Comparison of ENCODE assay signal across 11 cellular contexts in genomic region chr19:18917593-18917992, GRCh38. TPM values are rescaled to one million over a fixed set of nuclear protein-coding genes. Genes with fewer than 3 reads are reported as not detected.
DNase-seq lines count a peak whose midpoint lies in the region; ATAC-seq and TF ChIP-seq lines count a peak whose summit lies in the region.
"Not testable (repeated sequence)": the region's sequence is repeated elsewhere in the genome, so short reads cannot be mapped to it uniquely, and the experiment has no call there.
"Had no signal": no experiment of that assay in that cellular context is flagged by ENCODE, and none has a peak within 500 bp of the region (broad histone marks: within the 10 kb centered on the region; RNA-seq: fewer than 3 reads in every experiment).

No MANE protein-coding gene starts in this region.

- not testable (repeated sequence) for TF ChIP-seq CTCF in GM12864 (IDR thresholded peaks at IDR 0.05; ENCODE audit: low read depth, low read length, missing control alignments); NB4 (IDR thresholded peaks at IDR 0.05; ENCODE audit: low read depth, low read length); psoas muscle (IDR thresholded peaks at IDR 0.05)

- H3K27me3 ChIP-seq in ACC112 (ENCODE audit: insufficient read depth, low read length); psoas muscle (ENCODE audit: insufficient read depth in 3 of 3, low read length in 2 of 3): not testable (repeated sequence)

- CTCF ChIA-PET in activated CD4-positive, alpha-beta T cell treated with anti-CD3 and anti-CD28 coated beads for 36 hours (lab: Charles Lee), result not testable (repeated sequence)

- not testable (repeated sequence) for DNase-seq in GM12864 (ENCODE audit: low read depth); NB4 (ENCODE audit: low read depth); activated CD4-positive, alpha-beta T cell treated with anti-CD3 and anti-CD28 coated beads for 36 hours; activated naive CD4-positive, alpha-beta T cell treated with anti-CD3 and anti-CD28 coated beads, Interleukin-2, amount 50 U/mL, for 72 hours (ENCODE audit: low spot score in 2 of 2); effector memory CD8-positive, alpha-beta T cell; memory B cell (ENCODE audit: low spot score in 2 of 2); psoas muscle

- WGBS in psoas muscle, 3 donors, result 81 to 86% (median 86%) methylated on average over 9 of the region's 9 CpGs

- H3K9me3 ChIP-seq in psoas muscle, result not testable (repeated sequence)

- not testable (repeated sequence) for TF ChIP-seq POLR2A in NB4 (IDR thresholded peaks at IDR 0.05; ENCODE audit: extremely low read depth, insufficient read length)

- H3K4me1 ChIP-seq in ACC112 (ENCODE audit: control insufficient read depth, insufficient read depth, low read length, unreplicated experiment), result not testable (repeated sequence)
- H3K4me1 ChIP-seq in psoas muscle, result peaks cover 20% of the 10 kb centered on the region

- not testable (repeated sequence) for H3K9me3 Mint-ChIP-seq in activated CD4-positive, alpha-beta T cell treated with anti-CD3 and anti-CD28 coated beads for 36 hours (ENCODE audit: low read depth); activated naive CD4-positive, alpha-beta T cell treated with anti-CD3 and anti-CD28 coated beads, Interleukin-2, amount 50 U/mL, for 72 hours; effector memory CD8-positive, alpha-beta T cell; memory B cell

- peak overlapping the region; percentile 95 for H3K4me3 ChIP-seq in ACC112 (ENCODE audit: low read depth, low read length)
- peak overlapping the region; percentile 97 for H3K4me3 ChIP-seq in GM12864 (ENCODE audit: low read depth, low read length)
- peak overlapping the region; percentile 100 for H3K4me3 ChIP-seq in NB4 (ENCODE audit: low read depth, low read length)
- peak overlapping the region; percentile 81 for H3K4me3 ChIP-seq in psoas muscle

- H3K36me3 Mint-ChIP-seq in activated CD4-positive, alpha-beta T cell treated with anti-CD3 and anti-CD28 coated beads for 36 hours (ENCODE audit: low read depth), result peaks cover 35% of the 10 kb centered on the region
- peaks cover 23 to 35% of the 10 kb centered on the region in 2 donors for H3K36me3 Mint-ChIP-seq in activated naive CD4-positive, alpha-beta T cell treated with anti-CD3 and anti-CD28 coated beads, Interleukin-2, amount 50 U/mL, for 72 hours
- peaks cover 67% of the 10 kb centered on the region for H3K36me3 Mint-ChIP-seq in effector memory CD8-positive, alpha-beta T cell (ENCODE audit: insufficient read depth)
- peaks cover 14% of the 10 kb centered on the region for H3K36me3 Mint-ChIP-seq in memory B cell

- H3K4me3 Mint-ChIP-seq in activated CD4-positive, alpha-beta T cell treated with anti-CD3 and anti-CD28 coated beads for 36 hours, result peak overlapping the region; percentile 99
- peak overlapping the region; percentile 89 for H3K4me3 Mint-ChIP-seq in effector memory CD8-positive, alpha-beta T cell
- H3K4me3 Mint-ChIP-seq in memory B cell, result peak overlapping the region; percentile 82

- not testable (repeated sequence) for ATAC-seq in activated CD4-positive, alpha-beta T cell treated with anti-CD3 and anti-CD28 coated beads for 36 hours; activated naive CD4-positive, alpha-beta T cell treated with anti-CD3 and anti-CD28 coated beads, Interleukin-2, amount 50 U/mL, for 72 hours; effector memory CD8-positive, alpha-beta T cell (replicated peaks); memory B cell (ENCODE audit: low read depth); psoas muscle

- H3K27ac ChIP-seq in ACC112 (ENCODE audit: low read depth, low read length); psoas muscle: not testable (repeated sequence)

- intact Hi-C loops in activated CD4-positive, alpha-beta T cell treated with anti-CD3 and anti-CD28 coated beads for 36 hours (cut with DNase I, micrococcal nuclease); psoas muscle (cut with DNase I): not testable (repeated sequence)

- H3K79me2 ChIP-seq in ACC112 (ENCODE audit: control insufficient read depth, insufficient read depth, low read length, unreplicated experiment), result peaks cover 66% of the 10 kb centered on the region

- POLR2A ChIA-PET in activated CD4-positive, alpha-beta T cell treated with anti-CD3 and anti-CD28 coated beads for 36 hours (lab: Charles Lee), result interaction anchor here (0.7 kb wide), 1 partner anchor 23 kb away, joined by 6 read pairs; no protein-coding TSS in a partner anchor

- not testable (repeated sequence) for H2AFZ ChIP-seq in ACC112 (ENCODE audit: low read length, unreplicated experiment)

- not testable (repeated sequence) for H3K27ac Mint-ChIP-seq in activated CD4-positive, alpha-beta T cell treated with anti-CD3 and anti-CD28 coated beads for 36 hours; memory B cell
- H3K27ac Mint-ChIP-seq in activated naive CD4-positive, alpha-beta T cell treated with anti-CD3 and anti-CD28 coated beads, Interleukin-2, amount 50 U/mL, for 72 hours, result peak overlapping the region; percentile 31 to 93
- H3K27ac Mint-ChIP-seq in effector memory CD8-positive, alpha-beta T cell, result peak overlapping the region; percentile 69 to 80

- H3K36me3 ChIP-seq in ACC112 (ENCODE audit: insufficient read depth, low read length), result not testable (repeated sequence)
- peaks cover 0 to 24% of the 10 kb centered on the region in 2 donors for H3K36me3 ChIP-seq in psoas muscle (ENCODE audit: insufficient read depth in 1 of 2, low read depth in 1 of 2)

- peaks cover 41% of the 10 kb centered on the region for H3K4me1 Mint-ChIP-seq in activated CD4-positive, alpha-beta T cell treated with anti-CD3 and anti-CD28 coated beads for 36 hours
- peaks cover 38 to 45% of the 10 kb centered on the region in 2 donors for H3K4me1 Mint-ChIP-seq in effector memory CD8-positive, alpha-beta T cell (ENCODE audit: low read depth in 2 of 2)
- H3K4me1 Mint-ChIP-seq in memory B cell, result peaks cover 25% of the 10 kb centered on the region

- not testable (repeated sequence) for H3K27me3 Mint-ChIP-seq in activated CD4-positive, alpha-beta T cell treated with anti-CD3 and anti-CD28 coated beads for 36 hours; effector memory CD8-positive, alpha-beta T cell; memory B cell

RNA-seq across cellular contexts. Expression of gene COPE, which starts 1.6 kb away (rescaled TPM):
- 100 to 1,000 TPM; 158 to 182 TPM for total RNA-seq in activated CD4-positive, alpha-beta T cell treated with anti-CD3 and anti-CD28 coated beads for 36 hours
- 100 to 1,000 TPM; 147 to 190 TPM for total RNA-seq in activated naive CD4-positive, alpha-beta T cell treated with anti-CD3 and anti-CD28 coated beads, Interleukin-2, amount 50 U/mL, for 72 hours
- total RNA-seq in psoas muscle, result 100 to 1,000 TPM in 3 of 4 donors, 10 to 100 TPM in 1; 91.5 to 110 (median 105) TPM
- polyA plus RNA-seq in psoas muscle, result 100 to 1,000 TPM; 117 to 173 (median 130) TPM

RNA-seq across cellular contexts. Expression of gene DDX49, which starts 1.9 kb away (rescaled TPM):
- 10 to 100 TPM; 51.4 to 53.4 TPM for total RNA-seq in activated CD4-positive, alpha-beta T cell treated with anti-CD3 and anti-CD28 coated beads for 36 hours
- total RNA-seq in activated naive CD4-positive, alpha-beta T cell treated with anti-CD3 and anti-CD28 coated beads, Interleukin-2, amount 50 U/mL, for 72 hours, result 10 to 100 TPM; 46.7 to 51.2 TPM
- total RNA-seq in psoas muscle, result 10 to 100 TPM; 27.2 to 35.3 (median 30.3) TPM
- polyA plus RNA-seq in psoas muscle, result 10 to 100 TPM; 47.2 to 73.1 (median 47.7) TPM

RNA-seq across cellular contexts. Expression of gene CERS1, which starts 21.6 kb away (rescaled TPM):
- under 1 TPM; 0.11 to 0.16 TPM for total RNA-seq in activated CD4-positive, alpha-beta T cell treated with anti-CD3 and anti-CD28 coated beads for 36 hours
- under 1 TPM in 1 of 2 donors, not detected in 1; 0.21 TPM for total RNA-seq in activated naive CD4-positive, alpha-beta T cell treated with anti-CD3 and anti-CD28 coated beads, Interleukin-2, amount 50 U/mL, for 72 hours
- 1 to 10 TPM; 4.3 to 6.4 (median 5.3) TPM for total RNA-seq in psoas muscle
- 1 to 10 TPM; 2.1 to 4.6 (median 4.0) TPM for polyA plus RNA-seq in psoas muscle
- total RNA-seq: HT-29, SJSA1 had no signal
- polyA plus RNA-seq: liver had no signal

RNA-seq across cellular contexts. Expression of gene HOMER3, which starts 23.4 kb away (rescaled TPM):
- total RNA-seq in activated CD4-positive, alpha-beta T cell treated with anti-CD3 and anti-CD28 coated beads for 36 hours, result under 1 TPM; 0.46 to 0.62 TPM
- total RNA-seq in activated naive CD4-positive, alpha-beta T cell treated with anti-CD3 and anti-CD28 coated beads, Interleukin-2, amount 50 U/mL, for 72 hours, result 1 to 10 TPM in 1 of 2 donors, under 1 TPM in 1; 0.36 to 1.0 TPM
- 10 to 100 TPM; 61.4 to 77.9 (median 67.7) TPM for total RNA-seq in psoas muscle
- polyA plus RNA-seq in psoas muscle, result 10 to 100 TPM; 72.9 to 86.2 (median 83.1) TPM

Comparison
In these comparisons a context has a peak if more than half of its experiments do, and no peak if none do; other contexts are left out.
1. RNA of gene CERS1, which starts 21.6 kb away (total RNA-seq): 4.3 to 6.4 TPM in psoas muscle; 0.21 TPM in activated naive CD4-positive, alpha-beta T cell treated with anti-CD3 and anti-CD28 coated beads, Interleukin-2, amount 50 U/mL, for 72 hours and 0.11 to 0.16 TPM in activated CD4-positive, alpha-beta T cell treated with anti-CD3 and anti-CD28 coated beads for 36 hours; every median in the first group is over 4 times any median in the second.
2. Peak in every context shown above with its lines, with median percentiles within 50 percentile points of each other: H3K4me3 ChIP-seq and H3K4me3 Mint-ChIP-seq.